In the genomic region with DNA sequence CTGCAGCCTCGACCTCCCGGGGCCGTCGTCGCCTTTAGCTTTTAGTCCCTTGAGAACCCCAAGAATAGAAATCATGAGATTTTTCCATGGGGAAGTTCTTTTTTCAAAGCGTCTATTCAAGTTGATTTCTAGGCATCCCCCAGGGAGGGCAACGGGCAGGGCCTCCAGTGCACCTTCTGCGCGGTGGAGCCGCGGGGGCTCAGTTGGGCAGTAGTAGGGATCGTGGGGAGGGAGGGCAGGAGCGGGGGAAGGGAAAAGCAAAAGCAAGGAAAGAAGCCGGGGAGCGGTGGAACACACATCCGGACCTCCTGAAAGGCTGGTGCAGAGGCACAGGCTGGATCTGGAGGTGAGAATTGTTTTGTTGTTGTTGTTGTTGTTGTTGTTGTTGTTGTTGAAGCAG, we compare ENCODE assay signal across 28 cellular contexts.
DNase-seq lines count a peak whose midpoint lies in the region; ATAC-seq, FAIRE-seq and TF ChIP-seq lines count a peak whose summit lies in the region.
"Had no signal": no experiment of that assay in that cellular context is flagged by ENCODE, and none has a peak within 500 bp of the region (broad histone marks: within the 10 kb centered on the region; RNA-seq: fewer than 3 reads in every experiment).

No MANE protein-coding gene starts in this region.

- H3K4me1 Mint-ChIP-seq in dendritic cell treated with granulocyte-macrophage colony-stimulating factor and Interleukin-4, amounts not matched to agents 40 ng/mL and 50 ng/mL, for 4 days (ENCODE audit: low read depth), result peaks cover 11% of the 10 kb centered on the region
- H3K4me1 Mint-ChIP-seq in memory B cell, result peaks cover 6% of the 10 kb centered on the region

- intact Hi-C loops in dendritic cell treated with granulocyte-macrophage colony-stimulating factor and Interleukin-4, amounts not matched to agents 40 ng/mL and 50 ng/mL, for 4 days (cut with micrococcal nuclease), result no loop called here

- no peak for FAIRE-seq in GM12891 (lab: Jason Lieb, UNC)
- FAIRE-seq: colon, islet of Langerhans, K562, RCC 7860, small intestine, TTC549 had no signal

- peak overlapping the region; percentile 86 for H3K4me2 ChIP-seq in smooth muscle cell

- DNase-seq in memory B cell (ENCODE audit: low spot score in 2 of 2) (no peak), smooth muscle cell (lab: John Stamatoyannopoulos, UW; ENCODE audit: unreplicated experiment) (no peak), GM12891 (ENCODE audit: insufficient read length, low spot score) (no peak), NCI-H2171 treated with DMSO at 0.1 percent for 48 hours (lab: John Stamatoyannopoulos, UW) (no peak)
- DNase-seq: activated CD4-positive, alpha-beta T cell treated with anti-CD3 and anti-CD28 coated beads for 4 hours; activated CD8-positive, alpha-beta memory T cell treated with anti-CD3 and anti-CD28 coated beads, Interleukin-2, amount 10 ng/mL, durations not matched to agents 7 days and 5 days; body of pancreas; COR-L47; DMS79 treated with DMSO at 0.1 percent for 48 hours; left ventricle myocardium superior; mucosa of descending colon; NCI-H1436 treated with DMSO at 0.1 percent for 48 hours; NCI-H524; occipital lobe; small intestine; stimulated activated CD4-positive, alpha-beta T cell treated with anti-CD3 and anti-CD28 coated beads, Interleukin-4, amount 100 ng/mL, for 1 hour; stimulated activated naive CD8-positive, alpha-beta T cell treated with anti-CD3 and anti-CD28 coated beads, Interleukin-15, Interleukin-2, amounts not matched to agents 100 U/mL and 50 U/mL, for 24 hours; T-helper 1 cell had no signal

- H3K4me3 Mint-ChIP-seq in dendritic cell treated with granulocyte-macrophage colony-stimulating factor and Interleukin-4, amounts not matched to agents 40 ng/mL and 50 ng/mL, for 4 days, result peak overlapping the region; percentile 68
- H3K4me3 Mint-ChIP-seq in memory B cell, result peak overlapping the region; percentile 55
- H3K4me3 Mint-ChIP-seq: activated CD8-positive, alpha-beta memory T cell treated with anti-CD3 and anti-CD28 coated beads, Interleukin-2, amount 10 ng/mL, durations not matched to agents 7 days and 5 days had no signal

- peaks cover 3% of the 10 kb centered on the region for H3K27me3 Mint-ChIP-seq in dendritic cell treated with granulocyte-macrophage colony-stimulating factor and Interleukin-4, amounts not matched to agents 40 ng/mL and 50 ng/mL, for 4 days
- peaks cover 3% of the 10 kb centered on the region for H3K27me3 Mint-ChIP-seq in memory B cell
- H3K27me3 Mint-ChIP-seq: activated CD8-positive, alpha-beta memory T cell treated with anti-CD3 and anti-CD28 coated beads, Interleukin-2, amount 10 ng/mL, durations not matched to agents 7 days and 5 days had no signal

- H3K9ac ChIP-seq in HUES6 (ENCODE audit: low read length) (no peak overlapping the region), smooth muscle cell (ENCODE audit: low read depth) (no peak overlapping the region)

- ATAC-seq in memory B cell (ENCODE audit: low read depth) (no peak), GM19467 (IDR thresholded peaks at IDR 0.05; ENCODE audit: unreplicated experiment) (no peak)
- ATAC-seq: activated CD8-positive, alpha-beta memory T cell treated with anti-CD3 and anti-CD28 coated beads, Interleukin-2, amount 10 ng/mL, durations not matched to agents 7 days and 5 days; body of pancreas; K562; left ventricle myocardium superior; mucosa of descending colon; stimulated activated naive CD8-positive, alpha-beta T cell treated with anti-CD3 and anti-CD28 coated beads, Interleukin-15, Interleukin-2, amounts not matched to agents 100 U/mL and 50 U/mL, for 24 hours had no signal

- no peaks in the 10 kb centered on the region for H3K36me3 ChIP-seq in HUES6 (ENCODE audit: control insufficient read depth, insufficient read depth, low read length)
- no peaks in the 10 kb centered on the region for H3K36me3 ChIP-seq in smooth muscle cell (ENCODE audit: low read depth)
- H3K36me3 ChIP-seq: SJSA1, tibial nerve had no signal

- no peaks in the 10 kb centered on the region for H3K27me3 ChIP-seq in HUES6 (ENCODE audit: control insufficient read depth, insufficient read depth, low read length)
- H3K27me3 ChIP-seq in smooth muscle cell (ENCODE audit: low read depth), result no peaks in the 10 kb centered on the region
- H3K27me3 ChIP-seq: body of pancreas, SJSA1 had no signal

- no peaks in the 10 kb centered on the region for H4K20me1 ChIP-seq in smooth muscle cell (ENCODE audit: low read depth)

- H3K4me3 ChIP-seq in HUES6 (ENCODE audit: low read depth, low read length) (peak overlapping the region; percentile 57), smooth muscle cell (peak overlapping the region; percentile 37)
- H3K4me3 ChIP-seq: body of pancreas, K562, mucosa of descending colon, SJSA1, tibial nerve had no signal

- H3K4me1 ChIP-seq in HUES6 (ENCODE audit: control insufficient read depth, insufficient read depth, low read length) (no peaks in the 10 kb centered on the region), smooth muscle cell (ENCODE audit: low read depth) (no peaks in the 10 kb centered on the region)
- H3K4me1 ChIP-seq: body of pancreas, SJSA1 had no signal

- no peaks in the 10 kb centered on the region for H3K79me2 ChIP-seq in smooth muscle cell (ENCODE audit: low read depth)

- no peak for TF ChIP-seq POLR2A in GM12891 (IDR thresholded peaks at IDR 0.05; ENCODE audit: low read depth, low read length)

- no peaks in the 10 kb centered on the region for H3F3A ChIP-seq in smooth muscle cell (ENCODE audit: low read depth)

- H3K27ac ChIP-seq in HUES6 (ENCODE audit: low read depth, low read length), result no peak overlapping the region
- no peak overlapping the region for H3K27ac ChIP-seq in smooth muscle cell (ENCODE audit: low read depth)
- H3K27ac ChIP-seq: body of pancreas, SJSA1, tibial nerve had no signal

- no peak for TF ChIP-seq CTCF in smooth muscle cell (IDR thresholded peaks at IDR 0.05; ENCODE audit: borderline replicate concordance, insufficient read depth, poor library complexity, severe bottlenecking)

- H3K9me3 ChIP-seq in HUES6 (ENCODE audit: control insufficient read depth, insufficient read depth, low read depth, low read length) (no peaks in the 10 kb centered on the region), smooth muscle cell (replicated peaks; ENCODE audit: low read depth) (no peaks in the 10 kb centered on the region)
- H3K9me3 ChIP-seq: body of pancreas, mucosa of descending colon, SJSA1 had no signal

- 16% methylated on average over 14 of the region's 16 CpGs for WGBS in smooth muscle cell (ENCODE audit: low lambda C conversion rate)

- peak overlapping the region; percentile 66 for H2AFZ ChIP-seq in smooth muscle cell (ENCODE audit: low read depth)

- peak overlapping the region; percentile 55 for H3K27ac Mint-ChIP-seq in dendritic cell treated with granulocyte-macrophage colony-stimulating factor and Interleukin-4, amounts not matched to agents 40 ng/mL and 50 ng/mL, for 4 days
- H3K27ac Mint-ChIP-seq in memory B cell, result no peak overlapping the region
- H3K27ac Mint-ChIP-seq: activated CD8-positive, alpha-beta memory T cell treated with anti-CD3 and anti-CD28 coated beads, Interleukin-2, amount 10 ng/mL, durations not matched to agents 7 days and 5 days had no signal

- H3K9me3 Mint-ChIP-seq in dendritic cell treated with granulocyte-macrophage colony-stimulating factor and Interleukin-4, amounts not matched to agents 40 ng/mL and 50 ng/mL, for 4 days, result no peaks in the 10 kb centered on the region
- no peaks in the 10 kb centered on the region for H3K9me3 Mint-ChIP-seq in memory B cell

- H3K36me3 Mint-ChIP-seq in dendritic cell treated with granulocyte-macrophage colony-stimulating factor and Interleukin-4, amounts not matched to agents 40 ng/mL and 50 ng/mL, for 4 days (ENCODE audit: low read depth), result no peaks in the 10 kb centered on the region
- no peaks in the 10 kb centered on the region for H3K36me3 Mint-ChIP-seq in memory B cell
- H3K36me3 Mint-ChIP-seq: activated CD8-positive, alpha-beta memory T cell treated with anti-CD3 and anti-CD28 coated beads, Interleukin-2, amount 10 ng/mL, durations not matched to agents 7 days and 5 days had no signal

TF ChIP-seq in GM12891, 5 proteins besides CTCF, POLR2A, EP300 and RAD21:
- TF ChIP-seq TAF1 (IDR thresholded peaks at IDR 0.05; ENCODE audit: low read depth, low read length) (no peak), PAX5 (IDR thresholded peaks at IDR 0.05; ENCODE audit: insufficient read depth, low read length, severe bottlenecking) (no peak), POLR2AphosphoS5 (IDR thresholded peaks at IDR 0.05; ENCODE audit: low read depth, low read length) (no peak), POU2F2 (IDR thresholded peaks at IDR 0.05; ENCODE audit: low read depth, low read length) (no peak), SPI1 (IDR thresholded peaks at IDR 0.05; ENCODE audit: low read depth, low read length) (no peak)
